In the genomic region with DNA sequence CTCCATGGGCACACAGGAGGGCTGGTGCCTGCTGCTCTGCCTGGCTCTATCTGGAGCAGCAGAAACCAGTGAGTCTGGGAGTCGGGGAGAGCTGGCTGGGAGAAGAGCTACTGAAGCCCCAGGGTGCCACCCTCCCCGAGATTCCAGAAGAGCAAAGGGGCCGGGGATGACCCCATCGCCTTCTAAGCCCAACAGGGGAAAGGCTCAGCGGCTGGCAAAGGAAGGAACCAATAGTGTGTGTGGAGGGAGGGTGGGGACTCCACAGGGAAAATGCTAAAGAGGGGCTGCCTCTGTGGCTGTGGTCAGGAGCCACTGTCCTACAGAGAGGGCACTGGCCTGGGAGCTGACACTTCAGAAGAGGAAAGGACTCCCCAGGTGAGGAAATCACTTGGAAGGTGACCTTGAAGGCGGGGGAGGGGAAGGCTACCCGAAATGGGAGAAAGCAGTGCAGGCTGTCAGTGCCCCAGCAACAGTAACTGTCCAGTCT, we compare ENCODE assay signal across 8 cellular contexts. TPM values are rescaled to one million over a fixed set of nuclear protein-coding genes. Genes with fewer than 3 reads are reported as not detected.
DNase-seq lines count a peak whose midpoint lies in the region; ATAC-seq and TF ChIP-seq lines count a peak whose summit lies in the region.

No MANE protein-coding gene starts in this region.

- no peak for TF ChIP-seq CTCF in A673 (conservative IDR thresholded peaks at IDR 0.05; ENCODE audit: low read depth, low read length)
- TF ChIP-seq CTCF in WI38 (IDR thresholded peaks at IDR 0.05; ENCODE audit: low read depth, low read length), result no peak
- TF ChIP-seq CTCF in fibroblast of mammary gland (conservative IDR thresholded peaks at IDR 0.05; ENCODE audit: control insufficient read depth, insufficient read depth, low read depth, low read length), result no peak
- TF ChIP-seq CTCF in neural crest cell (conservative IDR thresholded peaks at IDR 0.05), result no peak

- H3K9me3 ChIP-seq in A673 (ENCODE audit: low read depth, low read length, poor library complexity, severe bottlenecking), result no peaks in the 10 kb centered on the region

- peaks cover 26% of the 10 kb centered on the region for H3K4me1 Mint-ChIP-seq in neural crest cell

- H3K4me1 ChIP-seq in A673 (ENCODE audit: insufficient read depth, low read length, poor library complexity, severe bottlenecking), result peaks cover 27% of the 10 kb centered on the region

- H3K36me3 Mint-ChIP-seq in neural crest cell (ENCODE audit: low read depth), result no peaks in the 10 kb centered on the region

- CTCF ChIA-PET in A673 (lab: Charles Lee), result no interaction called here

- peak overlapping the region; percentile 58 for H3K4me3 ChIP-seq in A673 (ENCODE audit: low read depth, low read length, poor library complexity, severe bottlenecking)
- H3K4me3 ChIP-seq in WI38 (ENCODE audit: low read depth, low read length), result peak overlapping the region; percentile 74
- peak overlapping the region; percentile 65 for H3K4me3 ChIP-seq in fibroblast of mammary gland (ENCODE audit: control insufficient read depth, low read depth, low read length)

- H3K36me3 ChIP-seq in A673 (ENCODE audit: insufficient read depth, low read length, poor library complexity, severe bottlenecking), result no peaks in the 10 kb centered on the region

- peak overlapping the region; percentile 87 for H3K4me3 Mint-ChIP-seq in neural crest cell

- intact Hi-C loops in A673 (cut with micrococcal nuclease; ENCODE audit: unreplicated experiment), result no loop called here

- H3K9me3 Mint-ChIP-seq in neural crest cell, result no peaks in the 10 kb centered on the region

- BruUV-seq in A673 (replicated peaks; lab: Mats Ljungman, UMichigan), result no TSS peak

- peak; percentile 24 for DNase-seq in A673 (ENCODE audit: low spot score)
- no peak for DNase-seq in fibroblast of mammary gland (ENCODE audit: low read depth)
- DNase-seq in neural crest cell (ENCODE audit: low read depth, low spot score), result no peak

- no peaks in the 10 kb centered on the region for H3K27me3 ChIP-seq in A673 (replicated peaks; ENCODE audit: insufficient read depth, low read depth, low read length, poor library complexity)

- POLR2A ChIA-PET in A673 (lab: Charles Lee; ENCODE audit: low non-redundant PET), result no interaction called here

- no peaks in the 10 kb centered on the region for H3K27me3 Mint-ChIP-seq in neural crest cell (ENCODE audit: low read depth)

- H3K27ac Mint-ChIP-seq in neural crest cell (ENCODE audit: unreplicated experiment), result peak overlapping the region; percentile 92

- H3K27ac ChIP-seq in A673 (ENCODE audit: low read depth, low read length, poor library complexity, severe bottlenecking), result peak overlapping the region; percentile 85

- ATAC-seq in GM21723 (IDR thresholded peaks at IDR 0.05; ENCODE audit: unreplicated experiment) (peak; percentile 7), GM21390 (IDR thresholded peaks at IDR 0.05; ENCODE audit: unreplicated experiment) (no peak), HG02588 (IDR thresholded peaks at IDR 0.05; ENCODE audit: unreplicated experiment) (no peak), HG02798 (IDR thresholded peaks at IDR 0.05; ENCODE audit: poor library complexity, unreplicated experiment) (no peak)

RNA-seq across cellular contexts. Expression of gene TAPBPL, which starts 0.4 kb away (rescaled TPM):
- 6.9 and 7.4 TPM in 2 replicates for total RNA-seq in A673 (2021)
- 0.73 and 1.2 TPM in 2 replicates for total RNA-seq in neural crest cell

RNA-seq across cellular contexts. Expression of gene CD27, which starts 7.5 kb away (rescaled TPM):
- not detected in 2 replicates for total RNA-seq in A673 (2021)
- not detected in 2 replicates for total RNA-seq in neural crest cell

RNA-seq across cellular contexts. Expression of gene VAMP1, which starts 18.2 kb away (rescaled TPM):
- total RNA-seq in A673 (2021) (10.0 and 10.9 TPM in 2 replicates), neural crest cell (8.7 and 9.8 TPM in 2 replicates)

RNA-seq across cellular contexts. Expression of gene MRPL51, which starts 40.8 kb away (rescaled TPM):
- total RNA-seq in A673 (2021) (378 and 401 TPM in 2 replicates), neural crest cell (262 and 272 TPM in 2 replicates)

RNA-seq across cellular contexts. Expression of gene NCAPD2, which starts 41.6 kb away (rescaled TPM):
- total RNA-seq in A673 (2021), result 125 and 128 TPM in 2 replicates
- total RNA-seq in neural crest cell, result 133 TPM in 2 replicates
